Comparison of ENCODE assay signal across 17 cellular contexts in the genomic region with DNA sequence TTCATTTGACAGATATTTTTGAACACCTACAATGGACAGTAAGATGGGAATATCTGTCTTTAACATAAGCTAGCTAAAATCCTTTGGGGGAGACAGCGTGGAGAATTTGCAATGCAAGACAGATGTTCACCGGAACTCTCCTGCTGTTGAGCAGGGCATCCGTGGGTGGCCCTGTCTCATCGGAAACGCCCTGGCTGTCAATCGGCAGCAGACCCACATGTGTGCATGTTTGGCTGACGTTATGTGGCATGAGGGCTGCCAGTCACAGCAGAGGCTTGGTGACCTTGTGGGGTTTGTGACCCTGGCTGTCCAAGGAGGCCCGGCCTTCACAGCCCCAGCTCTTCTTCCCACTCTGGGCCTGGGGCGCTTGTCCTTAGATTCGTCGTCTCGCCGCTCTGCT.
DNase-seq lines count a peak whose midpoint lies in the region; ATAC-seq and TF ChIP-seq lines count a peak whose summit lies in the region.
"Had no signal": no experiment of that assay in that cellular context is flagged by ENCODE, and none has a peak within 500 bp of the region (broad histone marks: within the 10 kb centered on the region; RNA-seq: fewer than 3 reads in every experiment).

No MANE protein-coding gene starts in this region.

- intact Hi-C loops in left ventricle myocardium inferior (cut with micrococcal nuclease) = no loop called here
- intact Hi-C loops in cardiac septum (cut with DNase I) = no loop called here
- intact Hi-C loops in esophagus squamous epithelium (cut with DNase I) = no loop called here

- H3K9me3 Mint-ChIP-seq in osteocyte (ENCODE audit: unreplicated experiment) = no peaks in the 10 kb centered on the region
- H3K9me3 Mint-ChIP-seq in activated CD4-positive, alpha-beta T cell treated with anti-CD3 and anti-CD28 coated beads, Interleukin-2, amount 10 ng/mL, durations not matched to agents 7 days and 5 days = no peaks in the 10 kb centered on the region

- H3K36me3 ChIP-seq in left ventricle myocardium inferior (peaks cover 10% of the 10 kb centered on the region), esophagus squamous epithelium (peaks cover 0 to 25% (median 0%) of the 10 kb centered on the region in 3 donors)

- H3K36me3 Mint-ChIP-seq in osteocyte (ENCODE audit: unreplicated experiment) = peaks cover 20% of the 10 kb centered on the region
- peaks cover 2% of the 10 kb centered on the region for H3K36me3 Mint-ChIP-seq in activated CD4-positive, alpha-beta T cell treated with anti-CD3 and anti-CD28 coated beads, Interleukin-2, amount 10 ng/mL, durations not matched to agents 7 days and 5 days (ENCODE audit: low read depth)
- H3K36me3 Mint-ChIP-seq: activated CD4-positive, alpha-beta memory T cell treated with anti-CD3 and anti-CD28 coated beads for 36 hours had no signal

- no peak for ATAC-seq in HG03571 (IDR thresholded peaks at IDR 0.05; ENCODE audit: unreplicated experiment)

- TF ChIP-seq CTCF in left ventricle myocardium inferior (IDR thresholded peaks at IDR 0.05; ENCODE audit: borderline replicate concordance) = no peak
- TF ChIP-seq CTCF in esophagus squamous epithelium (IDR thresholded peaks at IDR 0.05) = no peak
- no peak for TF ChIP-seq CTCF in osteocyte (IDR thresholded peaks at IDR 0.05)

- DNase-seq in left ventricle myocardium inferior = no peak
- no peak for DNase-seq in cardiac septum (ENCODE audit: low spot score)
- DNase-seq in esophagus squamous epithelium (lab: John Stamatoyannopoulos, UW) = no peak
- DNase-seq in osteocyte (ENCODE audit: extremely low spot score, unreplicated experiment) = no peak
- no peak for DNase-seq in NCI-H526 (lab: John Stamatoyannopoulos, UW)
- DNase-seq in kidney glomerular epithelial cell (lab: John Stamatoyannopoulos, UW) = no peak
- no peak for DNase-seq in activated CD4-positive, alpha-beta T cell treated with anti-CD3 and anti-CD28 coated beads, Interleukin-2, amount 10 ng/mL, durations not matched to agents 7 days and 5 days
- DNase-seq: ACHN; activated CD4-positive, alpha-beta memory T cell treated with anti-CD3 and anti-CD28 coated beads for 36 hours; activated T-cell treated with anti-CD3 and anti-CD28 coated beads, Interleukin-2, amount 50 U/mL, for 48 hours; KG1; NCI-H1092; NCI-H82; stimulated activated CD4-positive, alpha-beta T cell treated with anti-CD3 and anti-CD28 coated beads, Interleukin-4, amount 100 ng/mL, for 24 hours; tibial artery had no signal

- peak overlapping the region; percentile 47 for H3K4me3 Mint-ChIP-seq in osteocyte (ENCODE audit: unreplicated experiment)
- H3K4me3 Mint-ChIP-seq in activated CD4-positive, alpha-beta T cell treated with anti-CD3 and anti-CD28 coated beads, Interleukin-2, amount 10 ng/mL, durations not matched to agents 7 days and 5 days = no peak overlapping the region
- H3K4me3 Mint-ChIP-seq: activated CD4-positive, alpha-beta memory T cell treated with anti-CD3 and anti-CD28 coated beads for 36 hours; activated naive CD8-positive, alpha-beta T cell had no signal

- POLR2A ChIA-PET in activated CD4-positive, alpha-beta T cell treated with anti-CD3 and anti-CD28 coated beads, Interleukin-2, amount 10 ng/mL, durations not matched to agents 7 days and 5 days (lab: Charles Lee) = no interaction called here

- H3K4me1 Mint-ChIP-seq in osteocyte (ENCODE audit: unreplicated experiment) = peaks cover 78% of the 10 kb centered on the region
- H3K4me1 Mint-ChIP-seq in activated CD4-positive, alpha-beta T cell treated with anti-CD3 and anti-CD28 coated beads, Interleukin-2, amount 10 ng/mL, durations not matched to agents 7 days and 5 days = peaks cover 3% of the 10 kb centered on the region

- peak overlapping the region; percentile 99 for H3K27ac Mint-ChIP-seq in osteocyte (ENCODE audit: unreplicated experiment)
- no peak overlapping the region for H3K27ac Mint-ChIP-seq in activated CD4-positive, alpha-beta T cell treated with anti-CD3 and anti-CD28 coated beads, Interleukin-2, amount 10 ng/mL, durations not matched to agents 7 days and 5 days
- H3K27ac Mint-ChIP-seq: activated CD4-positive, alpha-beta memory T cell treated with anti-CD3 and anti-CD28 coated beads for 36 hours; activated naive CD8-positive, alpha-beta T cell had no signal

- H3K27ac ChIP-seq in left ventricle myocardium inferior (replicated peaks) = peak overlapping the region; percentile 57
- peak overlapping the region; percentile 6 to 69 (median 55) for H3K27ac ChIP-seq in esophagus squamous epithelium

- CTCF ChIA-PET in activated CD4-positive, alpha-beta T cell treated with anti-CD3 and anti-CD28 coated beads, Interleukin-2, amount 10 ng/mL, durations not matched to agents 7 days and 5 days (lab: Charles Lee) = interaction anchor here (0.6 to 0.9 kb wide), 3 partner anchors 14 to 675 kb away, joined by 3 to 5 read pairs (median 3); no protein-coding TSS in a partner anchor

- no peaks in the 10 kb centered on the region for H3K9me3 ChIP-seq in left ventricle myocardium inferior (replicated peaks)
- no peaks in the 10 kb centered on the region for H3K9me3 ChIP-seq in esophagus squamous epithelium
- H3K9me3 ChIP-seq: tibial artery had no signal

- H3K4me1 ChIP-seq in left ventricle myocardium inferior (peaks cover 73% of the 10 kb centered on the region), esophagus squamous epithelium (peaks cover 3 to 32% (median 19%) of the 10 kb centered on the region in 3 donors)

- H3K27me3 ChIP-seq in left ventricle myocardium inferior (ENCODE audit: low read depth) (no peaks in the 10 kb centered on the region), esophagus squamous epithelium (no peaks in the 10 kb centered on the region)
- H3K27me3 ChIP-seq: tibial artery had no signal

- 75 to 86% methylated on average over 13 of the region's 13 CpGs for WGBS in esophagus squamous epithelium, 2 donors

- TF ChIP-seq POLR2A in esophagus squamous epithelium (IDR thresholded peaks at IDR 0.05) = no peak

- H3K27me3 Mint-ChIP-seq in osteocyte (ENCODE audit: unreplicated experiment) = no peaks in the 10 kb centered on the region
- no peaks in the 10 kb centered on the region for H3K27me3 Mint-ChIP-seq in activated CD4-positive, alpha-beta T cell treated with anti-CD3 and anti-CD28 coated beads, Interleukin-2, amount 10 ng/mL, durations not matched to agents 7 days and 5 days
- H3K27me3 Mint-ChIP-seq: activated CD4-positive, alpha-beta memory T cell treated with anti-CD3 and anti-CD28 coated beads for 36 hours; activated naive CD8-positive, alpha-beta T cell had no signal

- H3K4me3 ChIP-seq in left ventricle myocardium inferior = no peak overlapping the region
- H3K4me3 ChIP-seq in esophagus squamous epithelium = no peak overlapping the region
- H3K4me3 ChIP-seq: tibial artery had no signal
